Comparison of ENCODE assay signal across 8 cellular contexts in the genomic region with DNA sequence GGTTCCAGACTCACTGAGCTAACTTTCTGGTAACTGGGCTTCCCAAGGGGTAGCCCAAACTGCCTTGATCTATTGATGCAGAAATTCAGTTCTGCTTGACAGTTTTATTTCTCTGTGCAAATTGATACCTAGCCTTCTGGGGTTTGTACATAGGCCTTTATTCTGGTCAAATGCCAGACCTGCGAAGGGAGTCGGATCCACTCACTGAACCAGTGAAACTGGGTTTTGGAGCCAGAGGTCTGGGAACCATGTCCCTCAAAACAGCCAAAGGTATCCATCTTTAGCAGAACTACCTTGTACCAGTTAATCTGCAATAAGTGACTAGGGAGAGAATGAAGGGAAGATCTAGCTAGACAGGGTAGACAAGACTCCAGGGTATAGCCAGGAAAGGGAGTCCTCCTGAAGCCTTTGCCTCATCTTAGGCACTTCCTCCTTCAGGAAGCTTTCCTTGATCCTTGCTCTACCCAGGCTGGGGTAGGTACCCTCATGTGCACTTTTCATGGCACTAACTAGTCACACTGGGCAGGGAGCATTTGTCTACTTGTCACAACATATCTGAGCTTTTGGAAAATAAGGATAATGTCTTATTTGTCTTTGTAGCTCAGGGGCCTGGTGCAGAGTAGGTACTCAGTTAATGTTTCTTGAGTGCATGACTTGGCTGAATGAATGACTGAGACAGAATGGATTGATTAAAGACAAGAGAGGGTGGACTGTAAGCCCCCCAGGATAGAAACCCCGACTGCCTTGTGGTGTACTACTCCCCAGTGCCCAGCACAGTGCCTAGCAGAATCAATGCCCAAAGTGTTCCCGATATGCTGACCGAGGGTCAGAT. TPM values are rescaled to one million over a fixed set of nuclear protein-coding genes. Genes with fewer than 3 reads are reported as not detected.
DNase-seq lines count a peak whose midpoint lies in the region; ATAC-seq and TF ChIP-seq lines count a peak whose summit lies in the region.

No MANE protein-coding gene starts in this region.

- TF ChIP-seq CTCF in cardiac muscle cell (IDR thresholded peaks at IDR 0.05; ENCODE audit: low read depth, low read length) (no peak), uterus (IDR thresholded peaks at IDR 0.05) (no peak)

- ATAC-seq in left ventricle myocardium superior: no peak

- intact Hi-C loops in left ventricle myocardium superior (cut with micrococcal nuclease) (no loop called here), uterus (cut with DNase I; ENCODE audit: low total_unique reads) (no loop called here)

- H3K4me1 ChIP-seq in cardiac muscle cell (ENCODE audit: low read depth): peaks cover 9% of the 10 kb centered on the region
- H3K4me1 ChIP-seq in mononuclear cell (ENCODE audit: insufficient read depth, low read length): peaks cover 24% of the 10 kb centered on the region
- H3K4me1 ChIP-seq in uterus: peaks cover 0 to 20% of the 10 kb centered on the region in 2 donors

- H3K4me3 ChIP-seq in cardiac muscle cell: peak overlapping the region; percentile 70
- H3K4me3 ChIP-seq in mononuclear cell (ENCODE audit: low read length): peak overlapping the region; percentile 63
- peak overlapping the region; percentile 63 to 71 for H3K4me3 ChIP-seq in uterus

- H3K27ac ChIP-seq in cardiac muscle cell (no peak overlapping the region), caudate nucleus (ENCODE audit: low read depth, low read length) (peak overlapping the region; percentile 75), uterus (peak overlapping the region; percentile 91 to 94)

- no peak for DNase-seq in cardiac muscle cell (ENCODE audit: low read depth in 1 of 2, low spot score in 1 of 2)
- DNase-seq in left ventricle myocardium superior: no peak
- no peak for DNase-seq in caudate nucleus (lab: John Stamatoyannopoulos, UW)
- no peak for DNase-seq in uterus
- no peak for DNase-seq in C1 segment of cervical spinal cord (lab: John Stamatoyannopoulos, UW)
- DNase-seq in NCI-H2029 treated with DMSO at 0.1 percent for 48 hours (lab: John Stamatoyannopoulos, UW): no peak
- DNase-seq in stimulated activated CD4-positive, alpha-beta T cell treated with anti-CD3 and anti-CD28 coated beads, Interleukin-2, amount 100 ng/mL, for 24 hours: no peak

- no peak for TF ChIP-seq POLR2A in uterus (IDR thresholded peaks at IDR 0.05)

- H3K9me3 ChIP-seq in cardiac muscle cell (ENCODE audit: low read depth) (no peaks in the 10 kb centered on the region), mononuclear cell (ENCODE audit: low read depth, low read length) (no peaks in the 10 kb centered on the region), uterus (no peaks in the 10 kb centered on the region)

- H3K36me3 ChIP-seq in cardiac muscle cell (no peaks in the 10 kb centered on the region), uterus (no peaks in the 10 kb centered on the region)

- H3K27me3 ChIP-seq in cardiac muscle cell (no peaks in the 10 kb centered on the region), mononuclear cell (ENCODE audit: insufficient read depth, low read length) (peaks cover 5% of the 10 kb centered on the region), uterus (no peaks in the 10 kb centered on the region)

RNA-seq across cellular contexts. Expression of a gene that starts 1.4 kb away (rescaled TPM):
- total RNA-seq in cardiac muscle cell (14.0 and 17.1 TPM in 2 replicates), left ventricle myocardium superior (12.0 TPM), mononuclear cell (1.2 TPM), uterus (10 to 100 TPM in 3 of 4 donors, 1 to 10 TPM in 1; 8.7 to 43.6 (median 28.2) TPM)
- 9.5 and 12.5 TPM in 2 replicates for polyA plus RNA-seq in cardiac muscle cell

RNA-seq across cellular contexts. Expression of a gene that starts 6.3 kb away (rescaled TPM):
- total RNA-seq in cardiac muscle cell: 116 and 130 TPM in 2 replicates
- 83.9 and 105 TPM in 2 replicates for polyA plus RNA-seq in cardiac muscle cell
- total RNA-seq in left ventricle myocardium superior: 45.3 TPM
- 59.2 TPM for total RNA-seq in mononuclear cell
- 100 to 1,000 TPM in 1 of 4 donors, 10 to 100 TPM in 3; 32.9 to 171 (median 68.5) TPM for total RNA-seq in uterus

RNA-seq across cellular contexts. Expression of a gene that starts 20.8 kb away (rescaled TPM):
- 16.8 and 20.2 TPM in 2 replicates for total RNA-seq in cardiac muscle cell
- polyA plus RNA-seq in cardiac muscle cell: 28.0 and 29.4 TPM in 2 replicates
- 18.1 TPM for total RNA-seq in left ventricle myocardium superior
- 10.1 TPM for total RNA-seq in mononuclear cell
- total RNA-seq in uterus: 10 to 100 TPM in 3 of 4 donors, 1 to 10 TPM in 1; 2.0 to 35.8 (median 29.1) TPM
